ENCODE assay signal across 8 cellular contexts in the genomic region with DNA sequence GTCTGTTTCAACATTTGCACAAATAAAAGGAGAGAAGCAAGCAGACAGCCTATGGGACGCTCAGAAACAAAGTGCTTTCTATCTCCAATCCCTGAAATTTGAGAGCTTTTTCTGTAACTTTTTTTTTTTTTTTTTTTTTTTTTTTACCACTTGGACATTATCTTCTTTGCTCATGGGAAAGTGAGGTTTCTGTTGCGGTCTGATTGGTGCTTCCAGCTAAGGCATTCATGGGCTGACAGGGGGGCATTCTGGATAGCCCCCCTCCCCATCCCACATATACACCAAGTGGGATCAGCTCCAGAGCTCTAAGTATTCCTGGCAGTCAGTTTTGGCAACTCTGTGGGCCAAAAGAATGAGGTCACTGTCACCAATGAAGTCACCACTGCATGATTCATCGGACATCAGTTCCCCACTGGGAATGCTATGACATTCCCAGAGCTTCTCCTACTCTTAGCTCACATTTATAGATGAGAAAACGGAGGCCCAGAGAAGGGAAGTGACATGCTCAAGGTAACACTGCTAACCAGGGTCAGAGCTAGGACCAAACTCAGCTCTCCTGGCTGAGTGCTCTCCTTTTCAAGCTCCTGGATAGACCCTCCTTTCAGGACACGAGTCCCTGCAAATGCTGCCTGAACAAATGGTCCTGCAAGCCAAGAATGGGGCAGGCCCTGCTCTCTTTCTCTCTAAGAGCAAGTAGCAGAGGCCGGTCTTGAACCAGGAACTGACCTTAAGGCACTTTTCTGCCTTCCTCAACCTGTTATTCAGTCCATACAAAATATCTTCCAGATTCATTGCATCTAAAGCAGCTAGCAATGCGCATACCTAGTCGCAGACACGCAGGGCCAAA. TPM values are rescaled to one million over a fixed set of nuclear protein-coding genes. Genes with fewer than 3 reads are reported as not detected.
A peak's percentile ranks its signal among the peaks of the same experiment; 100 is the strongest.
DNase-seq lines count a peak whose midpoint lies in the region; ATAC-seq and TF ChIP-seq lines count a peak whose summit lies in the region.

No MANE protein-coding gene starts in this region.

- no peaks in the 10 kb centered on the region for H3K36me3 ChIP-seq in Peyer's patch
- H3K36me3 ChIP-seq in neuronal stem cell (replicated peaks in 1 of 2; ENCODE audit: control insufficient read depth in 2 of 2, insufficient read depth in 2 of 2, low read length in 2 of 2), result peaks cover 0 to 3% of the 10 kb centered on the region in 2 donors
- no peaks in the 10 kb centered on the region for H3K36me3 ChIP-seq in mucosa of descending colon (ENCODE audit: low read depth)

- no peaks in the 10 kb centered on the region for H3K27me3 ChIP-seq in Peyer's patch
- H3K27me3 ChIP-seq in neuronal stem cell (ENCODE audit: control insufficient read depth in 3 of 3, insufficient read depth in 3 of 3, low read depth in 1 of 3, low read length in 3 of 3), result peaks cover 0 to 4% (median 0%) of the 10 kb centered on the region in 3 experiments

- no peak overlapping the region for H2BK5ac ChIP-seq in neuronal stem cell (ENCODE audit: low read length)

- intact Hi-C loops in mucosa of descending colon (cut with DNase I, micrococcal nuclease), result no loop called here

- H3K9me3 ChIP-seq in Peyer's patch, result no peaks in the 10 kb centered on the region
- H3K9me3 ChIP-seq in neuronal stem cell (replicated peaks in 1 of 2; ENCODE audit: control insufficient read depth in 2 of 2, insufficient read depth in 1 of 2, low read depth in 1 of 2, low read length in 2 of 2), result no peaks in the 10 kb centered on the region
- H3K9me3 ChIP-seq in mucosa of descending colon, result no peaks in the 10 kb centered on the region

- no peak overlapping the region for H2BK120ac ChIP-seq in neuronal stem cell (ENCODE audit: low read depth, low read length)

- H3K23ac ChIP-seq in neuronal stem cell (ENCODE audit: low read depth, low read length, poor library complexity), result no peak overlapping the region

- peak; percentile 94 for DNase-seq in EH (ENCODE audit: low read depth)
- DNase-seq in Peyer's patch, result no peak
- DNase-seq in epithelial cell of prostate (ENCODE audit: low read depth, low spot score), result no peak
- DNase-seq in neuronal stem cell (ENCODE audit: low spot score), result no peak
- DNase-seq in NOMO-1 treated with dmso at 0.1 percent for 144 hours (lab: John Stamatoyannopoulos, UW; ENCODE audit: unreplicated experiment), result no peak
- no peak for DNase-seq in NCI-H82 (lab: John Stamatoyannopoulos, UW)
- no peak for DNase-seq in mucosa of descending colon

- TF ChIP-seq POLR2A in Peyer's patch (IDR thresholded peaks at IDR 0.05), result no peak

- H3K4me3 ChIP-seq in Peyer's patch (no peak overlapping the region), neuronal stem cell (ENCODE audit: low read length in 2 of 2) (no peak overlapping the region), mucosa of descending colon (no peak overlapping the region)

- no peak overlapping the region for H2BK12ac ChIP-seq in neuronal stem cell (ENCODE audit: low read length)

- ATAC-seq in HG03432 (IDR thresholded peaks at IDR 0.05; ENCODE audit: unreplicated experiment) (no peak), mucosa of descending colon (no peak)

- no peak overlapping the region for H2AK5ac ChIP-seq in neuronal stem cell (ENCODE audit: low read depth, low read length)

- no peaks in the 10 kb centered on the region for H3K79me1 ChIP-seq in neuronal stem cell (ENCODE audit: low read depth, low read length)

- no peak overlapping the region for H3K18ac ChIP-seq in neuronal stem cell (ENCODE audit: low read length)

- H3K4me1 ChIP-seq in Peyer's patch, result peaks cover 0 to 23% (median 11%) of the 10 kb centered on the region in 4 donors
- H3K4me1 ChIP-seq in neuronal stem cell (ENCODE audit: control insufficient read depth in 2 of 2, insufficient read depth in 1 of 2, low read depth in 1 of 2, low read length in 2 of 2), result peaks cover 4 to 8% of the 10 kb centered on the region in 2 donors
- H3K4me1 ChIP-seq in mucosa of descending colon (ENCODE audit: low read depth), result peaks cover 12% of the 10 kb centered on the region

- no peak overlapping the region for H4K8ac ChIP-seq in neuronal stem cell (ENCODE audit: low read depth, low read length)

- no peak overlapping the region for H3K4me2 ChIP-seq in neuronal stem cell (ENCODE audit: insufficient read depth, low read length, poor library complexity, severe bottlenecking)

- no peak overlapping the region for H4K91ac ChIP-seq in neuronal stem cell (ENCODE audit: low read depth, low read length, poor library complexity)

- no peak overlapping the region for H3K9ac ChIP-seq in neuronal stem cell (ENCODE audit: low read depth, low read length, poor library complexity)

- no peak overlapping the region for H2BK15ac ChIP-seq in neuronal stem cell (ENCODE audit: low read length)

- H3K14ac ChIP-seq in neuronal stem cell (ENCODE audit: low read length), result no peak overlapping the region

- H2AFZ ChIP-seq in neuronal stem cell (ENCODE audit: low read length), result peak overlapping the region; percentile 86

- H3K4ac ChIP-seq in neuronal stem cell (ENCODE audit: low read length), result no peak overlapping the region

- WGBS in neuronal stem cell (ENCODE audit: extremely low coverage in 2 of 2, insufficient read length in 2 of 2, insufficient replicate concordance in 1 of 2), 2 donors, result no CpG with 5 or more reads among the region's 9 CpGs

- TF ChIP-seq CTCF in Peyer's patch (IDR thresholded peaks at IDR 0.05), result no peak
- TF ChIP-seq CTCF in mucosa of descending colon (IDR thresholded peaks at IDR 0.05), result no peak

- H3K27ac ChIP-seq in Peyer's patch (peak overlapping the region; percentile 83 to 95 (median 90)), epithelial cell of prostate (peak overlapping the region; percentile 70), neuronal stem cell (replicated peaks; ENCODE audit: low read length) (no peak overlapping the region)

RNA-seq across cellular contexts. Expression of a gene that starts 1.6 kb away (rescaled TPM):
- total RNA-seq in Peyer's patch (10 to 100 TPM; 12.1 to 48.7 (median 21.0) TPM), mucosa of descending colon (100 to 1,000 TPM in 1 of 3 donors, 10 to 100 TPM in 1, 1 to 10 TPM in 1; 9.6 to 103 (median 26.8) TPM)
- polyA plus RNA-seq in neuronal stem cell (2013, experiment 1 of 2), result 38.2 TPM
- 38.1 TPM for polyA plus RNA-seq in neuronal stem cell (2013, experiment 2 of 2)

RNA-seq across cellular contexts. Expression of a gene that starts 1.7 kb away (rescaled TPM):
- total RNA-seq in Peyer's patch, result 1 to 10 TPM in 3 of 4 donors, under 1 TPM in 1; 0.57 to 6.6 (median 3.4) TPM
- 4.6 TPM for polyA plus RNA-seq in neuronal stem cell (2013, experiment 1 of 2)
- polyA plus RNA-seq in neuronal stem cell (2013, experiment 2 of 2), result 4.1 TPM
- total RNA-seq in mucosa of descending colon, result 1 to 10 TPM; 1.4 to 6.4 (median 3.7) TPM
